Comparison of ENCODE assay signal across 8 cellular contexts in genomic region chr1:149848811-149849210, GRCh38. TPM values are rescaled to one million over a fixed set of nuclear protein-coding genes. Genes with fewer than 3 reads are reported as not detected.
DNase-seq lines count a peak whose midpoint lies in the region; ATAC-seq and TF ChIP-seq lines count a peak whose summit lies in the region.

No MANE protein-coding gene starts in this region.

- DNase-seq in AG04449 (ENCODE audit: low read depth, low spot score) (no peak), HEK293T (ENCODE audit: extremely low spot score) (no peak), left lung (no peak), NCI-H774 (lab: John Stamatoyannopoulos, UW) (no peak), GM19238 (ENCODE audit: insufficient read length, low spot score) (no peak), posterior vena cava (ENCODE audit: low spot score) (no peak), globus pallidus (ENCODE audit: low spot score) (no peak)

- no peaks in the 10 kb centered on the region for H3K27me3 Mint-ChIP-seq in activated T-helper 17 cell treated with anti-CD3 and anti-CD28 coated beads, Interleukin-2, amount 50 U/mL, for 72 hours

- CTCF ChIA-PET in AG04449 (lab: Yijun Ruan, JAX) (interaction anchor here (2.4 kb wide), 1 partner anchor 39 kb away, joined by 11 read pairs; a partner anchor contains a TSS), HEK293T (lab: Yijun Ruan, JAX) (no interaction called here)

- H3K4me1 ChIP-seq in left lung, result peaks cover 35 to 58% of the 10 kb centered on the region in 2 donors

- peaks cover 45% of the 10 kb centered on the region for H3K4me1 Mint-ChIP-seq in activated T-helper 17 cell treated with anti-CD3 and anti-CD28 coated beads, Interleukin-2, amount 50 U/mL, for 72 hours

- no peaks in the 10 kb centered on the region for H3K9me3 ChIP-seq in left lung

- no peak for TF ChIP-seq CTCF in AG04449 (IDR thresholded peaks at IDR 0.05; ENCODE audit: insufficient read depth, low read length, missing control alignments)
- no peak for TF ChIP-seq CTCF in left lung (IDR thresholded peaks at IDR 0.05)

- H3K4me3 ChIP-seq in AG04449 (ENCODE audit: low read depth, low read length) (peak overlapping the region; percentile 68), left lung (peak overlapping the region; percentile 14 to 51)

- H3K27me3 ChIP-seq in left lung, result no peaks in the 10 kb centered on the region

- H3K36me3 ChIP-seq in left lung, result peaks cover 0 to 7% of the 10 kb centered on the region in 2 donors

- H3K9me3 Mint-ChIP-seq in activated T-helper 17 cell treated with anti-CD3 and anti-CD28 coated beads, Interleukin-2, amount 50 U/mL, for 72 hours, result no peaks in the 10 kb centered on the region

- H3K4me3 Mint-ChIP-seq in activated T-helper 17 cell treated with anti-CD3 and anti-CD28 coated beads, Interleukin-2, amount 50 U/mL, for 72 hours, result peak overlapping the region; percentile 88

- H3K27ac ChIP-seq in left lung, result no peak overlapping the region

- no peak for ATAC-seq in activated T-helper 17 cell treated with anti-CD3 and anti-CD28 coated beads, Interleukin-2, amount 50 U/mL, for 72 hours (replicated peaks)
- ATAC-seq in left lung, result no peak

- H3K36me3 Mint-ChIP-seq in activated T-helper 17 cell treated with anti-CD3 and anti-CD28 coated beads, Interleukin-2, amount 50 U/mL, for 72 hours (ENCODE audit: low read depth), result peaks cover 44% of the 10 kb centered on the region

- peak overlapping the region; percentile 78 for H3K27ac Mint-ChIP-seq in activated T-helper 17 cell treated with anti-CD3 and anti-CD28 coated beads, Interleukin-2, amount 50 U/mL, for 72 hours

- intact Hi-C loops in left lung (cut with DNase I), result no loop called here
- intact Hi-C loops in posterior vena cava (cut with DNase I), result no loop called here

- POLR2A ChIA-PET in AG04449 (lab: Yijun Ruan, JAX), result interaction anchor here (2.6 kb wide), 1 partner anchor 38 kb away, joined by 26 read pairs; a partner anchor contains a TSS
- POLR2A ChIA-PET in HEK293T (lab: Yijun Ruan, JAX), result interaction anchor here (0.7 to 2.9 kb wide), 3 partner anchors 37 to 385 kb away, joined by 3 to 58 read pairs (median 3); partner anchors contain the start of gene BOLA1

TF ChIP-seq in HEK293T, 16 proteins besides CTCF, POLR2A, EP300 and RAD21:
- no peak for TF ChIP-seq FOXK2 (IDR thresholded peaks at IDR 0.05)
- TF ChIP-seq, protein P1, sequence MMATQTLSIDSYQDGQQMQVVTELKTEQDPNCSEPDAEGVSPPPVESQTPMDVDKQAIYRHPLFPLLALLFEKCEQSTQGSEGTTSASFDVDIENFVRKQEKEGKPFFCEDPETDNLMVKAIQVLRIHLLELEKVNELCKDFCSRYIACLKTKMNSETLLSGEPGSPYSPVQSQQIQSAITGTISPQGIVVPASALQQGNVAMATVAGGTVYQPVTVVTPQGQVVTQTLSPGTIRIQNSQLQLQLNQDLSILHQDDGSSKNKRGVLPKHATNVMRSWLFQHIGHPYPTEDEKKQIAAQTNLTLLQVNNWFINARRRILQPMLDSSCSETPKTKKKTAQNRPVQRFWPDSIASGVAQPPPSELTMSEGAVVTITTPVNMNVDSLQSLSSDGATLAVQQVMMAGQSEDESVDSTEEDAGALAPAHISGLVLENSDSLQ (IDR thresholded peaks at IDR 0.05), result peak; percentile 2; the same call in 1 of the 2 replicates
TF ChIP-seq in HEK293T: peak in this region for 1.

RNA-seq across cellular contexts. Expression of gene BOLA1, which starts 50.6 kb away (rescaled TPM):
- total RNA-seq in activated T-helper 17 cell treated with anti-CD3 and anti-CD28 coated beads, Interleukin-2, amount 50 U/mL, for 72 hours, result 10 to 100 TPM; 23.1 to 26.7 TPM
- total RNA-seq in left lung (10 to 100 TPM; 11.4 to 13.1 TPM), posterior vena cava (10 to 100 TPM; 10.7 to 11.4 TPM)
